ENCODE assay signal across 8 cellular contexts in the genomic region with DNA sequence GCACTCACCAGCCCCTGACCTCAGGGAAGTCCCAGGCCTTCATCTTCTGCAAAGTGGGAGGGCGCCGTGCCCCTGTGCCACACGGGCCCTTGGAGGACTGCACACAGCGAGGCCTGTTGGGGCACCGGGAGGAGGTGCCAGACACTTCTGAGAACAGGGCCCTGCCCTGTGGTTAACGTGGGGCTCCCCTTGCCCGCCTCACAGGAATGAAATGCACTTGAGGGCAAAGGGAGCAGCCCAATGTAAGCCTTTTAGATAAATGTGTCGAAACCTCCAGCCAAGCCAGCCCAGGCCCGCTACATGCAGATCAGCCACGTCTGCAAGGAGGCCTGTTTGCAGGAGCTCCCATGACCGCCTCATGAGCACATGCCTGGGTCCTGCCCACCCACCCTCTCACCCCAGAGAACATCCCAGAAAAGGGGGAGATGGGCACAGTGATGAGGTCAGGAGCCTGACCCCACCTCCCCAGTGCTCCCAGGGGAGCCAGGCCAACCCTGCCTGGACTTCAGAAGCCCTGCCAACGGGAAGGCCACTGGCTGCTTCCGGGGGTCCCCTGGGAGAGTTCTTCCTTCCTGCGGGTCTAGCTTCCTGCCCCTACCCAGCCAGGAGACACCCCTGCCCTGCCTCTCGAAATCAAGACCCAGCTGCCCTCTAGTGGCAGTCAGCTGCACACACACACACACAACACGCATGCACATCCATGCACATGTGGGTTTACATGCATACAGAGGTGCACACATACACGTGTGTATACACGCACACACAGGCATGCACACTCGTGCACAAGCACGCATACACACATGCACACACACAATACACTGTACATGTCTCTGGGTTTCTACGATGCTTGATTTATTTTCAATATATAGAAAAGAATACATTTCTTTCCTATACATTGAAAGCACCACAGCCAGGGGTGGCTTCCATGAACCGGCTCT.
A peak's percentile ranks its signal among the peaks of the same experiment; 100 is the strongest.
DNase-seq lines count a peak whose midpoint lies in the region; ATAC-seq, FAIRE-seq and TF ChIP-seq lines count a peak whose summit lies in the region.

No MANE protein-coding gene starts in this region.

- TF ChIP-seq CTCF in OCI-LY1 (IDR thresholded peaks at IDR 0.05; ENCODE audit: low read length) (peak; percentile 93), kidney (IDR thresholded peaks at IDR 0.05; ENCODE audit: borderline replicate concordance, extremely low read depth, insufficient read depth) (peak; percentile 65)

- no peak for ATAC-seq in GM18909 (IDR thresholded peaks at IDR 0.05; ENCODE audit: poor library complexity, unreplicated experiment)

- H3K9ac ChIP-seq in GM23248, result no peak overlapping the region
- no peak overlapping the region for H3K9ac ChIP-seq in OCI-LY1 (ENCODE audit: low read length)
- no peak overlapping the region for H3K9ac ChIP-seq in kidney (ENCODE audit: low read length in 2 of 2)

- H3K4me1 ChIP-seq in CD4-positive, alpha-beta memory T cell (ENCODE audit: insufficient read depth, low read length), result no peaks in the 10 kb centered on the region
- H3K4me1 ChIP-seq in GM23248 (ENCODE audit: insufficient read depth) (no peaks in the 10 kb centered on the region), OCI-LY1 (ENCODE audit: insufficient read depth, low read length, severe bottlenecking) (no peaks in the 10 kb centered on the region), kidney (ENCODE audit: control insufficient read depth in 1 of 2, insufficient read depth in 1 of 2, low read depth in 1 of 2, low read length in 2 of 2) (peaks cover 0 to 3% of the 10 kb centered on the region in 2 donors)

- H3K27me3 Mint-ChIP-seq in CD4-positive, alpha-beta memory T cell, result peaks cover 11 to 13% of the 10 kb centered on the region in 2 donors

- H4K20me1 ChIP-seq in GM23248 (ENCODE audit: insufficient read depth) (no peaks in the 10 kb centered on the region), OCI-LY1 (ENCODE audit: insufficient read depth, low read length) (no peaks in the 10 kb centered on the region)

- POLR2A ChIA-PET in CD4-positive, alpha-beta memory T cell (lab: Charles Lee; ENCODE audit: partially characterized antibody), result no interaction called here

- CTCF ChIA-PET in CD4-positive, alpha-beta memory T cell (lab: Charles Lee; ENCODE audit: partially characterized antibody), result interaction anchor here (1.0 kb wide), 2 partner anchors 1938 to 1954 kb away, joined by 3 read pairs; a partner anchor contains a TSS

- H3K9me2 ChIP-seq in GM23248 (ENCODE audit: insufficient read depth), result no peaks in the 10 kb centered on the region
- H3K9me2 ChIP-seq in OCI-LY1 (ENCODE audit: low read depth, low read length), result no peaks in the 10 kb centered on the region

- H3K4me3 Mint-ChIP-seq in CD4-positive, alpha-beta memory T cell, result no peak overlapping the region

- H3F3A ChIP-seq in GM23248 (ENCODE audit: insufficient read depth) (no peaks in the 10 kb centered on the region), OCI-LY1 (ENCODE audit: insufficient read depth, low read length) (no peaks in the 10 kb centered on the region)

- in situ Hi-C loops in GM23248 (cut with MboI), result loop anchor here (25.0 kb wide), 2 partner anchors 1675 to 1825 kb away; no protein-coding TSS in a partner anchor

- H3K27me3 ChIP-seq in CD4-positive, alpha-beta memory T cell (ENCODE audit: insufficient read depth, low read length), result no peaks in the 10 kb centered on the region
- H3K27me3 ChIP-seq in GM23248 (replicated peaks; ENCODE audit: insufficient read depth) (peaks cover 4% of the 10 kb centered on the region; the same call in 1 of the 2 replicates), OCI-LY1 (ENCODE audit: insufficient read depth, low read length) (no peaks in the 10 kb centered on the region)

- no peaks in the 10 kb centered on the region for H3K9me3 ChIP-seq in CD4-positive, alpha-beta memory T cell (ENCODE audit: control insufficient read depth in 1 of 2, low read length in 2 of 2)
- H3K9me3 ChIP-seq in GM23248 (ENCODE audit: low read depth), result no peaks in the 10 kb centered on the region
- no peaks in the 10 kb centered on the region for H3K9me3 ChIP-seq in OCI-LY1 (ENCODE audit: low read length)
- H3K9me3 ChIP-seq in kidney (ENCODE audit: control insufficient read depth in 1 of 2, low read length in 2 of 2), result no peaks in the 10 kb centered on the region

- H3K36me3 Mint-ChIP-seq in CD4-positive, alpha-beta memory T cell, result no peaks in the 10 kb centered on the region

- H2AFZ ChIP-seq in GM23248, result no peak overlapping the region
- H2AFZ ChIP-seq in OCI-LY1 (ENCODE audit: low read length), result no peak overlapping the region

- no peaks in the 10 kb centered on the region for H3K36me3 ChIP-seq in CD4-positive, alpha-beta memory T cell (ENCODE audit: insufficient read depth, low read length)
- H3K36me3 ChIP-seq in GM23248 (ENCODE audit: low read depth) (no peaks in the 10 kb centered on the region), OCI-LY1 (ENCODE audit: insufficient read depth, low read length) (no peaks in the 10 kb centered on the region), kidney (ENCODE audit: control insufficient read depth in 1 of 2, insufficient read depth in 2 of 2, low read length in 2 of 2) (no peaks in the 10 kb centered on the region)

- no peak overlapping the region for H3K4me3 ChIP-seq in CD4-positive, alpha-beta memory T cell (ENCODE audit: low read length in 2 of 2)
- H3K4me3 ChIP-seq in GM23248, result no peak overlapping the region
- no peak overlapping the region for H3K4me3 ChIP-seq in OCI-LY1 (ENCODE audit: low read depth, low read length, poor library complexity, severe bottlenecking)
- H3K4me3 ChIP-seq in kidney (ENCODE audit: low read length in 2 of 2), result no peak overlapping the region

- H3K9me3 Mint-ChIP-seq in CD4-positive, alpha-beta memory T cell, result peaks cover 0 to 4% (median 0%) of the 10 kb centered on the region in 8 donors

- peaks cover 2 to 4% (median 3%) of the 10 kb centered on the region in 4 donors for H3K4me1 Mint-ChIP-seq in CD4-positive, alpha-beta memory T cell

- DNase-seq in CD4-positive, alpha-beta memory T cell, result peak in 3 of 5 donors; percentile 11 to 28 (median 12)
- DNase-seq in GM23248 (peak; percentile 53), astrocyte of the hippocampus (ENCODE audit: low read depth, low spot score) (peak; percentile 70), kidney (peak; percentile 74), amniotic stem cell (lab: John Stamatoyannopoulos, UW) (no peak)
- DNase-seq in stimulated activated CD4-positive, alpha-beta T cell treated with anti-CD3 and anti-CD28 coated beads, TNF-alpha, amount 100 ng/mL, for 48 hours (ENCODE audit: low read depth in 3 of 3), result peak in 2 of 3 donors; percentile 15 to 21

- FAIRE-seq in kidney (lab: Jason Lieb, UNC), result no peak

- H3K79me2 ChIP-seq in GM23248 (ENCODE audit: insufficient read depth), result no peaks in the 10 kb centered on the region
- H3K79me2 ChIP-seq in OCI-LY1 (ENCODE audit: insufficient read depth, low read length), result no peaks in the 10 kb centered on the region

- intact Hi-C loops in CD4-positive, alpha-beta memory T cell (cut with micrococcal nuclease), result loop anchor here (5.0 kb wide), 1 partner anchor 1940 kb away; no protein-coding TSS in a partner anchor
- intact Hi-C loops in kidney (cut with DNase I), result no loop called here

- no peak overlapping the region for H3K4me2 ChIP-seq in GM23248 (ENCODE audit: unreplicated experiment)
- no peak overlapping the region for H3K4me2 ChIP-seq in OCI-LY1 (ENCODE audit: low read length)

- no peak overlapping the region for H3K27ac ChIP-seq in CD4-positive, alpha-beta memory T cell (ENCODE audit: low read depth, low read length)
- no peak overlapping the region for H3K27ac ChIP-seq in GM23248
- H3K27ac ChIP-seq in OCI-LY1 (ENCODE audit: low read depth, low read length, poor library complexity, severe bottlenecking), result no peak overlapping the region
- no peak overlapping the region for H3K27ac ChIP-seq in kidney (ENCODE audit: low read depth in 2 of 2, low read length in 2 of 2)

- H3K27ac Mint-ChIP-seq in CD4-positive, alpha-beta memory T cell, result no peak overlapping the region

- 25 to 28% methylated on average over 22 of the region's 22 CpGs for WGBS in GM23248 (ENCODE audit: low coverage in 1 of 2, low lambda C conversion rate in 2 of 2, missing lambda C conversion rate in 2 of 2), 2 experiments
